20 cellular contexts compared by ENCODE assay signal in genomic region chr16:27304102-27304501, GRCh38. TPM values are rescaled to one million over a fixed set of nuclear protein-coding genes. Genes with fewer than 3 reads are reported as not detected.
DNase-seq lines count a peak whose midpoint lies in the region; ATAC-seq, FAIRE-seq and TF ChIP-seq lines count a peak whose summit lies in the region.
"Had no signal": no experiment of that assay in that cellular context is flagged by ENCODE, and none has a peak within 500 bp of the region (broad histone marks: within the 10 kb centered on the region; RNA-seq: fewer than 3 reads in every experiment).

No MANE protein-coding gene starts in this region.

- peak; percentile 12 for DNase-seq in activated CD8-positive, alpha-beta memory T cell treated with anti-CD3 and anti-CD28 coated beads, Interleukin-2, amount 50 U/mL, for 48 hours
- no peak for DNase-seq in activated CD8-positive, alpha-beta memory T cell treated with anti-CD3 and anti-CD28 coated beads, Interleukin-2, amount 50 U/mL, for 4 hours
- DNase-seq in endothelial cell of umbilical vein (ENCODE audit: low read depth, low spot score) (peak; percentile 24), coronary artery (ENCODE audit: low spot score) (no peak), NCI-H1436 (lab: John Stamatoyannopoulos, UW) (no peak)
- DNase-seq: 8988T; AML-193; CD4-positive, alpha-beta memory T cell; DMS79; EL; HFFc6 had no signal

- CTCF ChIA-PET in endothelial cell of umbilical vein (lab: Charles Lee) = interaction anchor here (1.4 kb wide), 1 partner anchor 15 kb away, joined by 3 read pairs; no protein-coding TSS in a partner anchor

- H3K9ac ChIP-seq in endothelial cell of umbilical vein (replicated peaks; ENCODE audit: extremely low read depth, insufficient read depth, low read length) = no peak overlapping the region
- H3K9ac ChIP-seq: BLaER1 treated with 17β-estradiol and CSF1 and Interleukin-3, amounts not matched to agents 10 nM and 100 nM had no signal

- H3K9me3 ChIP-seq in DOHH2 (ENCODE audit: control insufficient read depth, insufficient read depth, low read length) (peaks cover 9% of the 10 kb centered on the region), endothelial cell of umbilical vein (replicated peaks; ENCODE audit: control insufficient read depth, insufficient read depth, low read length) (no peaks in the 10 kb centered on the region)
- H3K9me3 ChIP-seq: HAP-1 had no signal

- ATAC-seq in stimulated activated memory B cell treated with anti-CD40 and anti-IgM and Interleukin-4, amounts not matched to agents 10 μg/mL and 1 μg/mL and 100 μg/mL, for 72 hours = no peak

- no peak for TF ChIP-seq POLR2A in endothelial cell of umbilical vein (IDR thresholded peaks at IDR 0.05; ENCODE audit: low read depth, low read length)

- no TSS peak for BruUV-seq in endothelial cell of umbilical vein (replicated peaks; lab: Mats Ljungman, UMichigan)

- no peak overlapping the region for H3K27ac Mint-ChIP-seq in stimulated activated memory B cell treated with anti-CD40 and anti-IgM and Interleukin-4, amounts not matched to agents 10 μg/mL and 1 μg/mL and 100 μg/mL, for 72 hours
- H3K27ac Mint-ChIP-seq: CD4-positive, alpha-beta memory T cell; HFFc6 had no signal

- H2AFZ ChIP-seq in endothelial cell of umbilical vein (ENCODE audit: low read depth, low read length) = no peak overlapping the region

- peaks cover 11% of the 10 kb centered on the region for H3K9me3 Mint-ChIP-seq in stimulated activated memory B cell treated with anti-CD40 and anti-IgM and Interleukin-4, amounts not matched to agents 10 μg/mL and 1 μg/mL and 100 μg/mL, for 72 hours
- H3K9me3 Mint-ChIP-seq: CD4-positive, alpha-beta memory T cell had no signal

- FAIRE-seq in endothelial cell of umbilical vein (lab: Jason Lieb, UNC) = no peak
- FAIRE-seq: G401.6, GM12892, GM19239, H1, HTR-8/SVneo had no signal

- H3K36me3 ChIP-seq in DOHH2 (ENCODE audit: control insufficient read depth, low read length) = no peaks in the 10 kb centered on the region
- H3K36me3 ChIP-seq in endothelial cell of umbilical vein (ENCODE audit: control insufficient read depth in 2 of 2, extremely low read depth in 1 of 2, insufficient read depth in 2 of 2, low read length in 2 of 2) = no peaks in the 10 kb centered on the region
- H3K36me3 ChIP-seq: BLaER1 treated with 17β-estradiol and CSF1 and Interleukin-3, amounts not matched to agents 10 nM and 100 nM; HAP-1 had no signal

- TF ChIP-seq CTCF in DOHH2 (IDR thresholded peaks at IDR 0.05; ENCODE audit: low read depth, low read length, poor library complexity, severe bottlenecking) (no peak), endothelial cell of umbilical vein (IDR thresholded peaks at IDR 0.05; ENCODE audit: extremely low read depth in 1 of 2, insufficient read depth in 1 of 2, low read depth in 1 of 2, low read length in 2 of 2) (no peak), coronary artery (IDR thresholded peaks at IDR 0.05) (no peak)

- H3K4me2 ChIP-seq in DOHH2 (ENCODE audit: low read length) (peak overlapping the region; percentile 9; the same call in 1 of the 2 replicates), endothelial cell of umbilical vein (ENCODE audit: insufficient read depth, low read length) (no peak overlapping the region)

- H3K4me1 ChIP-seq in DOHH2 (ENCODE audit: control insufficient read depth, low read length) (peaks cover 62% of the 10 kb centered on the region), endothelial cell of umbilical vein (ENCODE audit: control insufficient read depth, extremely low read depth, insufficient read depth, low read length) (peaks cover 23% of the 10 kb centered on the region)
- H3K4me1 ChIP-seq: HAP-1 had no signal

- peaks cover 10% of the 10 kb centered on the region for H3K4me1 Mint-ChIP-seq in stimulated activated memory B cell treated with anti-CD40 and anti-IgM and Interleukin-4, amounts not matched to agents 10 μg/mL and 1 μg/mL and 100 μg/mL, for 72 hours

- H3K27ac ChIP-seq in DOHH2 (ENCODE audit: low read depth, low read length) (0 out of 2 replicates have a peak overlapping the region, but pooled peaks have one; percentile 18), endothelial cell of umbilical vein (ENCODE audit: insufficient read depth, low read depth, low read length) (no peak overlapping the region), coronary artery (no peak overlapping the region)

- POLR2A ChIA-PET in endothelial cell of umbilical vein (lab: Charles Lee) = no interaction called here

- no peaks in the 10 kb centered on the region for H3K9me1 ChIP-seq in endothelial cell of umbilical vein (replicated peaks; ENCODE audit: control insufficient read depth, extremely low read depth, insufficient read depth, low read length)

- no peaks in the 10 kb centered on the region for H3K9me2 ChIP-seq in DOHH2 (replicated peaks; ENCODE audit: control insufficient read depth, low read length)

- peaks cover 32% of the 10 kb centered on the region for H3F3A ChIP-seq in DOHH2 (ENCODE audit: control insufficient read depth, insufficient read depth)

- H3K79me2 ChIP-seq in DOHH2 (ENCODE audit: control insufficient read depth, low read length) (no peaks in the 10 kb centered on the region), endothelial cell of umbilical vein (ENCODE audit: control insufficient read depth, insufficient read depth, low read length) (no peaks in the 10 kb centered on the region)

- intact Hi-C loops in endothelial cell of umbilical vein (cut with micrococcal nuclease) = no loop called here

- H3K4me3 Mint-ChIP-seq in stimulated activated memory B cell treated with anti-CD40 and anti-IgM and Interleukin-4, amounts not matched to agents 10 μg/mL and 1 μg/mL and 100 μg/mL, for 72 hours = no peak overlapping the region
- H3K4me3 Mint-ChIP-seq: CD4-positive, alpha-beta memory T cell; HFFc6 had no signal

- H4K20me1 ChIP-seq in DOHH2 (ENCODE audit: control insufficient read depth, insufficient read depth, low read depth, low read length) (no peaks in the 10 kb centered on the region), endothelial cell of umbilical vein (replicated peaks; ENCODE audit: control insufficient read depth, extremely low read depth, insufficient read depth, low read length) (no peaks in the 10 kb centered on the region)
- H4K20me1 ChIP-seq: BLaER1 treated with 17β-estradiol and CSF1 and Interleukin-3, amounts not matched to agents 10 nM and 100 nM had no signal

- dilution Hi-C loops in endothelial cell of umbilical vein (cut with MboI; ENCODE audit: extremely low pct_ligation_motif_present, low sequenced_read_pairs) = no loop called here

- H3K4me3 ChIP-seq in DOHH2 (ENCODE audit: low read length) = no peak overlapping the region
- no peak overlapping the region for H3K4me3 ChIP-seq in endothelial cell of umbilical vein (replicated peaks in 1 of 3; ENCODE audit: insufficient read depth in 1 of 3, low read depth in 1 of 3, low read length in 3 of 3)
- H3K4me3 ChIP-seq in coronary artery = no peak overlapping the region
- H3K4me3 ChIP-seq: BLaER1 treated with 17β-estradiol and CSF1 and Interleukin-3, amounts not matched to agents 10 nM and 100 nM; HAP-1 had no signal

- H3K36me3 Mint-ChIP-seq in stimulated activated memory B cell treated with anti-CD40 and anti-IgM and Interleukin-4, amounts not matched to agents 10 μg/mL and 1 μg/mL and 100 μg/mL, for 72 hours = no peaks in the 10 kb centered on the region

- H3K27me3 Mint-ChIP-seq in stimulated activated memory B cell treated with anti-CD40 and anti-IgM and Interleukin-4, amounts not matched to agents 10 μg/mL and 1 μg/mL and 100 μg/mL, for 72 hours = peaks cover 5% of the 10 kb centered on the region
- H3K27me3 Mint-ChIP-seq: CD4-positive, alpha-beta memory T cell had no signal

- H3K27me3 ChIP-seq in DOHH2 (ENCODE audit: control insufficient read depth, low read length) (no peaks in the 10 kb centered on the region), endothelial cell of umbilical vein (ENCODE audit: control insufficient read depth in 2 of 2, insufficient read depth in 2 of 2, low read length in 2 of 2) (no peaks in the 10 kb centered on the region)
- H3K27me3 ChIP-seq: BLaER1 treated with 17β-estradiol and CSF1 and Interleukin-3, amounts not matched to agents 10 nM and 100 nM had no signal

TF ChIP-seq in endothelial cell of umbilical vein, 7 proteins besides CTCF, POLR2A, EP300 and RAD21:
- TF ChIP-seq POLR2AphosphoS5 (IDR thresholded peaks at IDR 0.05; ENCODE audit: insufficient read depth, low read depth, low read length) (no peak), JUN (IDR thresholded peaks at IDR 0.05; ENCODE audit: borderline replicate concordance, insufficient read depth, insufficient read length, low read depth) (no peak), EZH2 (IDR thresholded peaks at IDR 0.05; ENCODE audit: borderline replicate concordance, low read depth, low read length, severe bottlenecking) (no peak), FOS (IDR thresholded peaks at IDR 0.05; ENCODE audit: borderline replicate concordance, insufficient read depth, low read length) (no peak), MAX (IDR thresholded peaks at IDR 0.05; ENCODE audit: insufficient read depth, insufficient read length) (no peak), MYC (IDR thresholded peaks at IDR 0.05; ENCODE audit: low read depth, low read length) (no peak), GATA2 (IDR thresholded peaks at IDR 0.05; ENCODE audit: insufficient read depth, insufficient read length, low read depth, low read length) (no peak)

RNA-seq across cellular contexts. Expression of gene IL4R, which starts 9.7 kb away (rescaled TPM):
- 139 and 150 TPM in 2 replicates for total RNA-seq in endothelial cell of umbilical vein
- polyA plus RNA-seq in endothelial cell of umbilical vein = 138 and 146 TPM in 2 replicates
- 66.6 and 74.7 TPM in 2 replicates for polyA plus RNA-seq in endothelial cell of umbilical vein (2011; cell fraction: cytosol; rRNA removed)
- 157 and 166 TPM in 2 replicates for polyA plus RNA-seq in endothelial cell of umbilical vein (2011; cell fraction: nucleus; rRNA removed)
- 42.3 and 46.7 TPM in 2 replicates for polyA plus RNA-seq in endothelial cell of umbilical vein (2012)
- 178 and 179 TPM in 2 replicates for polyA minus RNA-seq in endothelial cell of umbilical vein
- polyA minus RNA-seq in endothelial cell of umbilical vein (2011; cell fraction: cytosol; rRNA and poly(A)+ RNA removed) = 15.6 TPM
- 84.3 and 84.5 TPM in 2 replicates for polyA minus RNA-seq in endothelial cell of umbilical vein (2011; cell fraction: nucleus; rRNA and poly(A)+ RNA removed)

RNA-seq across cellular contexts. Expression of gene NSMCE1, which starts 35.5 kb away (rescaled TPM):
- total RNA-seq in endothelial cell of umbilical vein = 42.0 and 46.4 TPM in 2 replicates
- polyA plus RNA-seq in endothelial cell of umbilical vein = 21.9 and 23.8 TPM in 2 replicates
- 28.7 and 36.9 TPM in 2 replicates for polyA plus RNA-seq in endothelial cell of umbilical vein (2011; cell fraction: cytosol; rRNA removed)
- polyA plus RNA-seq in endothelial cell of umbilical vein (2011; cell fraction: nucleus; rRNA removed) = 15.8 and 16.2 TPM in 2 replicates
- 51.1 and 71.1 TPM in 2 replicates for polyA plus RNA-seq in endothelial cell of umbilical vein (2012)
- polyA minus RNA-seq in endothelial cell of umbilical vein = 29.8 and 36.0 TPM in 2 replicates
- 21.2 TPM for polyA minus RNA-seq in endothelial cell of umbilical vein (2011; cell fraction: cytosol; rRNA and poly(A)+ RNA removed)
- 14.1 and 18.2 TPM in 2 replicates for polyA minus RNA-seq in endothelial cell of umbilical vein (2011; cell fraction: nucleus; rRNA and poly(A)+ RNA removed)

Comparison
In these comparisons a context has a peak if more than half of its experiments do, and no peak if none do; other contexts are left out.
1. DNase-seq: peak in activated CD8-positive, alpha-beta memory T cell treated with anti-CD3 and anti-CD28 coated beads, Interleukin-2, amount 50 U/mL, for 48 hours (single experiment) and endothelial cell of umbilical vein (single experiment); none in activated CD8-positive, alpha-beta memory T cell treated with anti-CD3 and anti-CD28 coated beads, Interleukin-2, amount 50 U/mL, for 4 hours (single experiment), coronary artery (single experiment) and NCI-H1436 (single experiment).